ENCODE assay signal across 8 cellular contexts in genomic region chr7:141701489-141702046, GRCh38. TPM values are rescaled to one million over a fixed set of nuclear protein-coding genes. Genes with fewer than 3 reads are reported as not detected.
A peak's percentile ranks its signal among the peaks of the same experiment; 100 is the strongest.
DNase-seq lines count a peak whose midpoint lies in the region; ATAC-seq and TF ChIP-seq lines count a peak whose summit lies in the region.

No MANE protein-coding gene starts in this region.

- 0% methylated on average over 1 of the region's 59 CpGs for WGBS in right lobe of liver (ENCODE audit: insufficient coverage, low coverage, low lambda C conversion rate, missing lambda C conversion rate)

- ATAC-seq in GM21737 (IDR thresholded peaks at IDR 0.05; ENCODE audit: unreplicated experiment) = peak; percentile 79
- ATAC-seq in right lobe of liver = peak; percentile 55 to 78 (median 70)

- H3K4me1 Mint-ChIP-seq in chondrocyte (ENCODE audit: low read depth) = peaks cover 38% of the 10 kb centered on the region

- H3K79me2 ChIP-seq in Karpas-422 (ENCODE audit: low read length) = no peaks in the 10 kb centered on the region

- no peaks in the 10 kb centered on the region for H3K9me2 ChIP-seq in Karpas-422 (replicated peaks; ENCODE audit: insufficient read depth, low read length)

- DNase-seq in GM10248 (ENCODE audit: extremely low spot score) = peak; percentile 86
- peak; percentile 75 for DNase-seq in Karpas-422
- DNase-seq in activated CD4-positive, CD25-positive, alpha-beta regulatory T cell treated with anti-CD3 and anti-CD28 coated beads, Interleukin-2, amount 50 U/mL, for 72 hours = peak; percentile 65
- DNase-seq in chondrocyte (ENCODE audit: low spot score) = no peak
- DNase-seq in right lobe of liver = peak; percentile 51 to 61 (median 55)
- DNase-seq in stimulated activated CD4-positive, alpha-beta T cell treated with anti-CD3 and anti-CD28 coated beads, TNF-alpha, amount 100 ng/mL, for 4 hours (ENCODE audit: low read depth in 3 of 3) = peak; percentile 32 to 42 (median 35)
- no peak for DNase-seq in KG1 (lab: John Stamatoyannopoulos, UW)

- H3K27me3 ChIP-seq in Karpas-422 (ENCODE audit: low read length) = no peaks in the 10 kb centered on the region
- H3K27me3 ChIP-seq in right lobe of liver = no peaks in the 10 kb centered on the region

- intact Hi-C loops in right lobe of liver (cut with DNase I) = no loop called here

- peaks cover 8% of the 10 kb centered on the region; the same call in 1 of the 2 replicates for H4K20me1 ChIP-seq in Karpas-422 (ENCODE audit: insufficient read depth, low read depth, low read length)

- H3K4me2 ChIP-seq in Karpas-422 (ENCODE audit: low read depth, low read length, poor library complexity, severe bottlenecking) = peak overlapping the region; percentile 80

- H3K4me3 ChIP-seq in Karpas-422 (ENCODE audit: low read length) (peak overlapping the region; percentile 75), right lobe of liver (peak overlapping the region; percentile 70 to 86 (median 85))

- CTCF ChIA-PET in GM10248 (lab: Yijun Ruan, JAX) = interaction anchor here (1.1 to 3.8 kb wide), 9 partner anchors 8 to 52 kb away, joined by 3 to 13 read pairs (median 5); partner anchors contain the start of genes SSBP1 and WEE2

- TF ChIP-seq CTCF in GM10248 (IDR thresholded peaks at IDR 0.05; ENCODE audit: control extremely low read depth, extremely low read depth, low read depth, missing control alignments) (no peak), chondrocyte (IDR thresholded peaks at IDR 0.05) (peak; percentile 8), right lobe of liver (IDR thresholded peaks at IDR 0.05) (no peak)

- H2AFZ ChIP-seq in Karpas-422 (ENCODE audit: low read length) = peak overlapping the region; percentile 87; the same call in 1 of the 2 replicates

- H3K36me3 ChIP-seq in Karpas-422 (ENCODE audit: insufficient read depth, low read length) = no peaks in the 10 kb centered on the region
- H3K36me3 ChIP-seq in right lobe of liver = no peaks in the 10 kb centered on the region

- H3K4me3 Mint-ChIP-seq in chondrocyte (ENCODE audit: unreplicated experiment) = peak overlapping the region; percentile 69

- H3K4me1 ChIP-seq in Karpas-422 (ENCODE audit: low read length) = peaks cover 19% of the 10 kb centered on the region
- peaks cover 0 to 26% (median 9%) of the 10 kb centered on the region in 4 donors for H3K4me1 ChIP-seq in right lobe of liver

- POLR2A ChIA-PET in GM10248 (lab: Yijun Ruan, JAX) = interaction anchor here (0.5 to 0.6 kb wide), 2 partner anchors 89 to 782 kb away, joined by 3 to 4 read pairs; partner anchors contain the start of gene TAS2R5

- H3K27me3 Mint-ChIP-seq in chondrocyte (ENCODE audit: low read depth) = no peaks in the 10 kb centered on the region

- H3K27ac ChIP-seq in Karpas-422 (ENCODE audit: low read length) (no peak overlapping the region), right lobe of liver (peak overlapping the region; percentile 76 to 87 (median 82))

- no peaks in the 10 kb centered on the region for H3K9me3 Mint-ChIP-seq in chondrocyte (ENCODE audit: low read depth)

- H3K9me3 ChIP-seq in Karpas-422 (ENCODE audit: low read length) = no peaks in the 10 kb centered on the region
- no peaks in the 10 kb centered on the region for H3K9me3 ChIP-seq in right lobe of liver

- H3K9ac ChIP-seq in Karpas-422 (ENCODE audit: low read length) = peak overlapping the region; percentile 72

- no peaks in the 10 kb centered on the region for H3K36me3 Mint-ChIP-seq in chondrocyte (ENCODE audit: low read depth)

- no peak for TF ChIP-seq POLR2A in right lobe of liver (IDR thresholded peaks at IDR 0.05)

- H3K27ac Mint-ChIP-seq in chondrocyte (ENCODE audit: unreplicated experiment) = no peak overlapping the region

RNA-seq across cellular contexts. Expression of gene DENND11, which starts 0.4 kb away (rescaled TPM):
- total RNA-seq in Karpas-422 (2014; rRNA removed; shearing (Covaris generic); ENCODE audit: low replicate concordance) = 16.2 and 17.9 TPM in 2 replicates
- total RNA-seq in chondrocyte (8.0 to 9.2 TPM (median 8.5 TPM) in 3 replicates), right lobe of liver (10 to 100 TPM; 24.4 to 30.8 (median 26.3) TPM)

RNA-seq across cellular contexts. Expression of gene WEE2, which starts 6.6 kb away (rescaled TPM):
- total RNA-seq in Karpas-422 (2014; rRNA removed; shearing (Covaris generic); ENCODE audit: low replicate concordance) = 0.04 TPM in 1 of 2 replicates, not detected in the other
- total RNA-seq in chondrocyte (not detected in 3 replicates), right lobe of liver (not detected)

RNA-seq across cellular contexts. Expression of gene SSBP1, which starts 36.6 kb away (rescaled TPM):
- total RNA-seq in Karpas-422 (2014; rRNA removed; shearing (Covaris generic); ENCODE audit: low replicate concordance) = 176 and 231 TPM in 2 replicates
- 100 to 114 TPM (median 102 TPM) in 3 replicates for total RNA-seq in chondrocyte
- total RNA-seq in right lobe of liver = 100 to 1,000 TPM in 1 of 6 experiments, 10 to 100 TPM in 5; 38.6 to 115 (median 48.8) TPM

Comparison
In these comparisons a context has a peak if more than half of its experiments do, and no peak if none do; other contexts are left out.
1. DNase-seq: peak in GM10248 (single experiment), Karpas-422 (single experiment), activated CD4-positive, CD25-positive, alpha-beta regulatory T cell treated with anti-CD3 and anti-CD28 coated beads, Interleukin-2, amount 50 U/mL, for 72 hours (single experiment), right lobe of liver (3 of 3) and stimulated activated CD4-positive, alpha-beta T cell treated with anti-CD3 and anti-CD28 coated beads, TNF-alpha, amount 100 ng/mL, for 4 hours (3 of 3); none in chondrocyte (single experiment) and KG1 (single experiment).